Comparison of ENCODE assay signal across 8 cellular contexts in genomic region chr6:89035252-89036106, GRCh38. TPM values are rescaled to one million over a fixed set of nuclear protein-coding genes. Genes with fewer than 3 reads are reported as not detected.
DNase-seq lines count a peak whose midpoint lies in the region; TF ChIP-seq lines count a peak whose summit lies in the region.

No MANE protein-coding gene starts in this region.

- no peaks in the 10 kb centered on the region for H3K27me3 ChIP-seq in brain microvascular endothelial cell (replicated peaks)
- H3K27me3 ChIP-seq in liver (ENCODE audit: control insufficient read depth in 4 of 4, insufficient read depth in 4 of 4, low read length in 3 of 4) = no peaks in the 10 kb centered on the region
- no peaks in the 10 kb centered on the region for H3K27me3 ChIP-seq in tibial artery

- no peak overlapping the region for H3K4me3 ChIP-seq in brain microvascular endothelial cell (ENCODE audit: low read depth, low read length)
- peak overlapping the region in 2 of 3 donors; percentile 5 to 25 for H3K4me3 ChIP-seq in liver (ENCODE audit: low read depth in 1 of 3, low read length in 3 of 3)
- H3K4me3 ChIP-seq in tibial artery = peak overlapping the region; percentile 10 to 15

- in situ Hi-C loops in brain microvascular endothelial cell (cut with HindIII; ENCODE audit: low pct_ligation_motif_present, low sequenced_read_pairs) = no loop called here

- peak; percentile 15 for DNase-seq in DMS79 treated with DMSO at 0.1 percent for 48 hours (lab: John Stamatoyannopoulos, UW)
- no peak for DNase-seq in DMS79 (lab: John Stamatoyannopoulos, UW)
- DNase-seq in brain microvascular endothelial cell = peak; percentile 64
- DNase-seq in tibial artery = peak; percentile 89 to 92
- no peak for DNase-seq in activated naive CD4-positive, alpha-beta T cell treated with Interleukin-2 at 50 U/mL for 16 hours
- no peak for DNase-seq in cerebellar cortex (ENCODE audit: low spot score)
- DNase-seq in OCI-M2 (lab: John Stamatoyannopoulos, UW; ENCODE audit: unreplicated experiment) = no peak

- intact Hi-C loops in tibial artery (cut with DNase I; ENCODE audit: low total_unique reads) = loop anchor here (2.0 kb wide), 1 partner anchor 45 kb away; the partner anchor contains the start of gene PNRC1

- H3K4me1 ChIP-seq in liver (ENCODE audit: control insufficient read depth in 4 of 4, insufficient read depth in 4 of 4, low read length in 3 of 4) (peaks cover 0 to 21% (median 9%) of the 10 kb centered on the region in 4 donors), tibial artery (peaks cover 0 to 34% (median 26%) of the 10 kb centered on the region in 4 donors)

- H3K9me3 ChIP-seq in liver (ENCODE audit: control insufficient read depth in 4 of 4, low read length in 3 of 4) (peaks cover 0 to 8% (median 2%) of the 10 kb centered on the region in 4 donors), tibial artery (peaks cover 0 to 3% (median 0%) of the 10 kb centered on the region in 3 donors)

- TF ChIP-seq RAD21 in liver (IDR thresholded peaks at IDR 0.05) = peak; percentile 28 to 50

- H3K27ac ChIP-seq in brain microvascular endothelial cell (peak overlapping the region; percentile 38), liver (ENCODE audit: low read depth in 1 of 2, low read length in 2 of 2) (peak overlapping the region; percentile 92 to 98), tibial artery (peak overlapping the region; percentile 63 to 70)

- H3K36me3 ChIP-seq in brain microvascular endothelial cell (replicated peaks) = no peaks in the 10 kb centered on the region
- no peaks in the 10 kb centered on the region for H3K36me3 ChIP-seq in liver (ENCODE audit: control insufficient read depth in 4 of 4, insufficient read depth in 3 of 4, low read depth in 1 of 4, low read length in 3 of 4)
- H3K36me3 ChIP-seq in tibial artery = no peaks in the 10 kb centered on the region

- TF ChIP-seq CTCF in brain microvascular endothelial cell (IDR thresholded peaks at IDR 0.05; ENCODE audit: low read depth, low read length, missing control alignments) (no peak), liver (IDR thresholded peaks at IDR 0.05; ENCODE audit: low read depth, low read length, missing input control) (peak; percentile 3), tibial artery (IDR thresholded peaks at IDR 0.05) (no peak)

- H3K9ac ChIP-seq in liver (ENCODE audit: low read depth in 1 of 2, low read length in 2 of 2) = peak overlapping the region; percentile 32 to 40

- whole genome bisulfite sequencing in liver = 26% methylated on average over 14 of the region's 14 CpGs

TF ChIP-seq in liver, 16 proteins besides CTCF, POLR2A, EP300 and RAD21:
- peak; percentile 71 for TF ChIP-seq REST (IDR thresholded peaks at IDR 0.05)
- peak; percentile 44 for TF ChIP-seq NR2F2 (IDR thresholded peaks at IDR 0.05)
- peak; percentile 87 for TF ChIP-seq TAF1 (conservative IDR thresholded peaks at IDR 0.05)
- peak; percentile 10 for TF ChIP-seq FOXA1 (IDR thresholded peaks at IDR 0.05)
- peak; percentile 78 to 90 for TF ChIP-seq HNF4A (conservative IDR thresholded peaks at IDR 0.05)
- peak in 1 of 2 donors; percentile 37 for TF ChIP-seq EGR1 (IDR thresholded peaks at IDR 0.05; ENCODE audit: low read depth in 2 of 2)
- TF ChIP-seq YY1 (IDR thresholded peaks at IDR 0.05) = peak; percentile 85
- TF ChIP-seq MAX (IDR thresholded peaks at IDR 0.05) = peak; percentile 50
- TF ChIP-seq ATF3 (IDR thresholded peaks at IDR 0.05) = peak; percentile 72
- peak in 1 of 2 donors; percentile 3 for TF ChIP-seq GABPA (IDR thresholded peaks at IDR 0.05 in 1 of 2, conservative IDR thresholded peaks at IDR 0.05 in 1 of 2)
- TF ChIP-seq HNF4G (IDR thresholded peaks at IDR 0.05) = peak; percentile 37
- TF ChIP-seq SP1 (IDR thresholded peaks at IDR 0.05) = peak; percentile 98
- TF ChIP-seq ZBTB33 (IDR thresholded peaks at IDR 0.05) = peak; percentile 54
- TF ChIP-seq FOXA2 (IDR thresholded peaks at IDR 0.05) = peak; percentile 43
- peak; percentile 83 to 89 for TF ChIP-seq JUND (IDR thresholded peaks at IDR 0.05)
- peak; percentile 77 to 78 for TF ChIP-seq RXRA (IDR thresholded peaks at IDR 0.05)

RNA-seq across cellular contexts. Expression of gene PNRC1, which starts 45.1 kb away (rescaled TPM):
- 10 to 100 TPM; 40.9 to 71.4 TPM for total RNA-seq in liver
- 10 to 100 TPM; 27.4 to 66.4 TPM for polyA plus RNA-seq in liver

Comparison
In these comparisons a context has a peak if more than half of its experiments do, and no peak if none do; other contexts are left out.
1. DNase-seq: peak in DMS79 treated with DMSO at 0.1 percent for 48 hours (single experiment), brain microvascular endothelial cell (single experiment) and tibial artery (2 of 2); none in DMS79 (single experiment), activated naive CD4-positive, alpha-beta T cell treated with Interleukin-2 at 50 U/mL for 16 hours (single experiment), cerebellar cortex (single experiment) and OCI-M2 (single experiment).
2. H3K27ac ChIP-seq: peak in every context shown above with its lines; median percentile 95 in liver; 66 in tibial artery; 38 in brain microvascular endothelial cell.